ENCODE assay signal across 1 cellular context in the genomic region with DNA sequence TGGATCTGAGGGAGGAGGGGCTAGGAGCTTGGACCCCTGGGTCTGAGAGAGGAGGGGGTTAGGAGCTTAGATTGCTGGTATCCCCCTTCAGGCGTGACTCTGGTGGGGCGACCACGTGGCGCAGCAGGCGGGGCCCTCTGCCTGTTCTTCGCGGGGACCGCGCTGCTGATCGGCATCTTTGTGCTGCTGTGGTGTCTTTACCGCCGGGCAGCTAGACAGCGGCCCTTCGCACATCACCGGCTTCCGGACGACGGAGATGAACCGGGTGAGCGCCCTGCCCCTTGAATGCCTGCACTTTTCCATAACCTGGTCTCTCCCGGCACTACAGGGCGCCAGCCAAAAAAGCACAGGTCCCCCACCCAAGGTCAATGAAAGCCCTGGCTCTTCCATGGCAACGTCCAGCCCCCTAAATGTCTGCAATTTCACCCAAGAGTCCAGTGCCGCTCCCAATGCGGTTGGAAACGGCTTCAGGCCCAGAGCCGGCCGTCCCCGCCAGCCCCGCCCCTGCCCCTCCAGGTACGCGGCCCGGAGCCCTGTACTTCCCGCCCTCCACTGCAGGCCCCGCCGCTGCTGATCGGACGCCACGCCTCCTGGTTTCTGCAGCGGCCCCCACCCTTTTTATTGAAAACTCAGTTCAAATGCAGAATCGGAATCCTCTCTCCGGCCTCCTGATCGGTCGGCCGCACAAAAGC.
A peak's percentile ranks its signal among the peaks of the same experiment; 100 is the strongest.
TF ChIP-seq lines count a peak whose summit lies in the region.

No MANE protein-coding gene starts in this region.

TF ChIP-seq in K562, 482 proteins besides CTCF, POLR2A, EP300 and RAD21 (continued from another document):
- TF ChIP-seq, protein P1, sequence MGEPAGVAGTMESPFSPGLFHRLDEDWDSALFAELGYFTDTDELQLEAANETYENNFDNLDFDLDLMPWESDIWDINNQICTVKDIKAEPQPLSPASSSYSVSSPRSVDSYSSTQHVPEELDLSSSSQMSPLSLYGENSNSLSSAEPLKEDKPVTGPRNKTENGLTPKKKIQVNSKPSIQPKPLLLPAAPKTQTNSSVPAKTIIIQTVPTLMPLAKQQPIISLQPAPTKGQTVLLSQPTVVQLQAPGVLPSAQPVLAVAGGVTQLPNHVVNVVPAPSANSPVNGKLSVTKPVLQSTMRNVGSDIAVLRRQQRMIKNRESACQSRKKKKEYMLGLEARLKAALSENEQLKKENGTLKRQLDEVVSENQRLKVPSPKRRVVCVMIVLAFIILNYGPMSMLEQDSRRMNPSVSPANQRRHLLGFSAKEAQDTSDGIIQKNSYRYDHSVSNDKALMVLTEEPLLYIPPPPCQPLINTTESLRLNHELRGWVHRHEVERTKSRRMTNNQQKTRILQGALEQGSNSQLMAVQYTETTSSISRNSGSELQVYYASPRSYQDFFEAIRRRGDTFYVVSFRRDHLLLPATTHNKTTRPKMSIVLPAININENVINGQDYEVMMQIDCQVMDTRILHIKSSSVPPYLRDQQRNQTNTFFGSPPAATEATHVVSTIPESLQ (CRISPR knock-in tag; IDR thresholded peaks at IDR 0.05): no peak
- TF ChIP-seq MAFF (IDR thresholded peaks at IDR 0.05; ENCODE audit: low read length) (no peak), ILK (tag; IDR thresholded peaks at IDR 0.05; ENCODE audit: borderline replicate concordance, low read depth) (no peak), POLR2B (IDR thresholded peaks at IDR 0.05; ENCODE audit: low read depth, partially characterized antibody) (no peak), TARDBP (IDR thresholded peaks at IDR 0.05) (no peak), TOE1 (IDR thresholded peaks at IDR 0.05; ENCODE audit: borderline replicate concordance) (no peak), TOE1 (CRISPR knock-in tag; IDR thresholded peaks at IDR 0.05; ENCODE audit: borderline replicate concordance, low read depth) (0 out of 2 replicates have a peak, but pooled peaks have one; percentile 24), PRPF4 (IDR thresholded peaks at IDR 0.05; ENCODE audit: insufficient read depth, low read depth, low read length, poor library complexity, severe bottlenecking) (no peak), ZNF197 (CRISPR knock-in tag; IDR thresholded peaks at IDR 0.05; ENCODE audit: low read depth) (no peak), IRF2 (CRISPR knock-in tag; IDR thresholded peaks at IDR 0.05) (no peak), GATAD2A (IDR thresholded peaks at IDR 0.05) (no peak), KLF6 (CRISPR knock-in tag; IDR thresholded peaks at IDR 0.05; ENCODE audit: borderline replicate concordance) (no peak), ETV1 (tag; conservative IDR thresholded peaks at IDR 0.05; ENCODE audit: low read depth) (peak; percentile 68), COPS2 (conservative IDR thresholded peaks at IDR 0.05) (no peak), SUPT5H (IDR thresholded peaks at IDR 0.05) (no peak), MYC (IDR thresholded peaks at IDR 0.05; ENCODE audit: low read depth, low read length) (peak; percentile 82), MYC (CRISPR knock-in tag; IDR thresholded peaks at IDR 0.05; ENCODE audit: borderline replicate concordance, low read depth) (no peak), HIVEP1 (CRISPR knock-in tag; IDR thresholded peaks at IDR 0.05) (no peak), ZNF133 (CRISPR knock-in tag; IDR thresholded peaks at IDR 0.05) (no peak), RB1 (IDR thresholded peaks at IDR 0.05; ENCODE audit: low read depth) (no peak), NFYB (IDR thresholded peaks at IDR 0.05; ENCODE audit: extremely low read depth, insufficient read length) (no peak), NCOA2 (IDR thresholded peaks at IDR 0.05; ENCODE audit: partially characterized antibody in 2 of 2) (no peak), ZNF282 (CRISPR knock-in tag; IDR thresholded peaks at IDR 0.05) (no peak), SIN3B (IDR thresholded peaks at IDR 0.05; ENCODE audit: low read depth) (no peak), IFI16 (CRISPR knock-in tag; IDR thresholded peaks at IDR 0.05) (no peak), BMI1 (IDR thresholded peaks at IDR 0.05; ENCODE audit: low read length) (no peak), TBL1XR1 (IDR thresholded peaks at IDR 0.05; ENCODE audit: low read length in 2 of 2) (no peak), ARID1B (IDR thresholded peaks at IDR 0.05) (no peak), ATF7 (IDR thresholded peaks at IDR 0.05) (peak; percentile 32; the same call in 1 of the 2 replicates), SIX5 (IDR thresholded peaks at IDR 0.05; ENCODE audit: borderline replicate concordance in 1 of 2, insufficient read depth in 1 of 2, low read depth in 1 of 2, low read length in 2 of 2) (no peak), ZNF232 (CRISPR knock-in tag; IDR thresholded peaks at IDR 0.05) (no peak), NUFIP1 (IDR thresholded peaks at IDR 0.05; ENCODE audit: partially characterized antibody) (no peak), TBP (optimal IDR thresholded peaks at IDR 0.05; ENCODE audit: low read depth, low read length) (no peak), EP400 (IDR thresholded peaks at IDR 0.05) (peak; percentile 51; the same call in 1 of the 2 replicates), SMARCC2 (IDR thresholded peaks at IDR 0.05; ENCODE audit: low read depth) (no peak), L3MBTL2 (IDR thresholded peaks at IDR 0.05) (peak; percentile 93), ZNF696 (CRISPR knock-in tag; conservative IDR thresholded peaks at IDR 0.05) (no peak), CBFA2T2 (conservative IDR thresholded peaks at IDR 0.05) (0 out of 2 replicates have a peak, but pooled peaks have one; percentile 4), FOSL1 (tag; conservative IDR thresholded peaks at IDR 0.05) (no peak), NR2F6 (CRISPR knock-in tag; IDR thresholded peaks at IDR 0.05) (no peak), TCFL5 (CRISPR knock-in tag; conservative IDR thresholded peaks at IDR 0.05) (no peak), TGIF2 (CRISPR knock-in tag; IDR thresholded peaks at IDR 0.05) (no peak), ZBTB26 (CRISPR knock-in tag; IDR thresholded peaks at IDR 0.05) (no peak), ETV6 (IDR thresholded peaks at IDR 0.05; ENCODE audit: borderline replicate concordance in 1 of 2, low read depth in 2 of 2, low read length in 1 of 2) (no peak), ETV6 (CRISPR knock-in tag; IDR thresholded peaks at IDR 0.05; ENCODE audit: borderline replicate concordance) (no peak), SMAD2 (IDR thresholded peaks at IDR 0.05; ENCODE audit: low read depth, low read length) (no peak)
- TF ChIP-seq, protein P2, sequence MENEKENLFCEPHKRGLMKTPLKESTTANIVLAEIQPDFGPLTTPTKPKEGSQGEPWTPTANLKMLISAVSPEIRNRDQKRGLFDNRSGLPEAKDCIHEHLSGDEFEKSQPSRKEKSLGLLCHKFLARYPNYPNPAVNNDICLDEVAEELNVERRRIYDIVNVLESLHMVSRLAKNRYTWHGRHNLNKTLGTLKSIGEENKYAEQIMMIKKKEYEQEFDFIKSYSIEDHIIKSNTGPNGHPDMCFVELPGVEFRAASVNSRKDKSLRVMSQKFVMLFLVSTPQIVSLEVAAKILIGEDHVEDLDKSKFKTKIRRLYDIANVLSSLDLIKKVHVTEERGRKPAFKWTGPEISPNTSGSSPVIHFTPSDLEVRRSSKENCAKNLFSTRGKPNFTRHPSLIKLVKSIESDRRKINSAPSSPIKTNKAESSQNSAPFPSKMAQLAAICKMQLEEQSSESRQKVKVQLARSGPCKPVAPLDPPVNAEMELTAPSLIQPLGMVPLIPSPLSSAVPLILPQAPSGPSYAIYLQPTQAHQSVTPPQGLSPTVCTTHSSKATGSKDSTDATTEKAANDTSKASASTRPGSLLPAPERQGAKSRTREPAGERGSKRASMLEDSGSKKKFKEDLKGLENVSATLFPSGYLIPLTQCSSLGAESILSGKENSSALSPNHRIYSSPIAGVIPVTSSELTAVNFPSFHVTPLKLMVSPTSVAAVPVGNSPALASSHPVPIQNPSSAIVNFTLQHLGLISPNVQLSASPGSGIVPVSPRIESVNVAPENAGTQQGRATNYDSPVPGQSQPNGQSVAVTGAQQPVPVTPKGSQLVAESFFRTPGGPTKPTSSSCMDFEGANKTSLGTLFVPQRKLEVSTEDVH (IDR thresholded peaks at IDR 0.05; ENCODE audit: low read depth, partially characterized antibody): no peak
- TF ChIP-seq, protein P3, sequence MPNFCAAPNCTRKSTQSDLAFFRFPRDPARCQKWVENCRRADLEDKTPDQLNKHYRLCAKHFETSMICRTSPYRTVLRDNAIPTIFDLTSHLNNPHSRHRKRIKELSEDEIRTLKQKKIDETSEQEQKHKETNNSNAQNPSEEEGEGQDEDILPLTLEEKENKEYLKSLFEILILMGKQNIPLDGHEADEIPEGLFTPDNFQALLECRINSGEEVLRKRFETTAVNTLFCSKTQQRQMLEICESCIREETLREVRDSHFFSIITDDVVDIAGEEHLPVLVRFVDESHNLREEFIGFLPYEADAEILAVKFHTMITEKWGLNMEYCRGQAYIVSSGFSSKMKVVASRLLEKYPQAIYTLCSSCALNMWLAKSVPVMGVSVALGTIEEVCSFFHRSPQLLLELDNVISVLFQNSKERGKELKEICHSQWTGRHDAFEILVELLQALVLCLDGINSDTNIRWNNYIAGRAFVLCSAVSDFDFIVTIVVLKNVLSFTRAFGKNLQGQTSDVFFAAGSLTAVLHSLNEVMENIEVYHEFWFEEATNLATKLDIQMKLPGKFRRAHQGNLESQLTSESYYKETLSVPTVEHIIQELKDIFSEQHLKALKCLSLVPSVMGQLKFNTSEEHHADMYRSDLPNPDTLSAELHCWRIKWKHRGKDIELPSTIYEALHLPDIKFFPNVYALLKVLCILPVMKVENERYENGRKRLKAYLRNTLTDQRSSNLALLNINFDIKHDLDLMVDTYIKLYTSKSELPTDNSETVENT (CRISPR knock-in tag; IDR thresholded peaks at IDR 0.05): no peak
TF ChIP-seq in K562: peak in this region for 43.
